In the genomic region with DNA sequence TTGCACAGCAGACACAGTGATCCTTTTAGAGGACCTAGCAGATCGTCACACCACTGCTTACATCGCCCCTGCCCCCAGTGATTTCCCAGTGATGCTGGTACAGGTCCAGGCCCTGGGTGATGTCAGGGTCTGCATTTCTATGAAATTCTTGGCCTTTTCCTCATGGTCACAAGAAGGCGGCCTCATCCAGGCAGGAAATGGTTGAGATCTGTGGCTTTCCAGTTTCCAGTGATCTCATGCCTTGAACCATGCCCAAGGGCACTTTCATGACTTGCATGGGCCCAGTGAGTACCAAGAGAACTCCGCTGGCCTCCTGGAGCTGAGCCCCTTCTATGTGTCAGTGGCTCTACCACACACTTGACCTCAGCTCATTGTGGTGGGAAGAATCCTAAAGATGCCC, we compare ENCODE assay signal across 15 cellular contexts. TPM values are rescaled to one million over a fixed set of nuclear protein-coding genes. Genes with fewer than 3 reads are reported as not detected.
DNase-seq lines count a peak whose midpoint lies in the region; ATAC-seq and TF ChIP-seq lines count a peak whose summit lies in the region.
"Had no signal": no experiment of that assay in that cellular context is flagged by ENCODE, and none has a peak within 500 bp of the region (broad histone marks: within the 10 kb centered on the region; RNA-seq: fewer than 3 reads in every experiment).

No MANE protein-coding gene starts in this region.

- ATAC-seq in WTC11: no peak
- ATAC-seq: activated CD4-positive, alpha-beta T cell treated with anti-CD3 and anti-CD28 coated beads for 36 hours had no signal

- CTCF ChIA-PET in WTC11 (lab: Charles Lee): no interaction called here

- DNase-seq in activated effector memory CD4-positive, alpha-beta T cell treated with anti-CD3 and anti-CD28 coated beads, Interleukin-2, amount 50 U/mL, for 16 hours: peak; percentile 37
- no peak for DNase-seq in activated effector memory CD4-positive, alpha-beta T cell treated with Interleukin-2 at 50 U/mL for 16 hours
- DNase-seq in amniotic epithelial cell (ENCODE audit: low read depth) (peak; percentile 29), foreskin melanocyte (peak; percentile 48), ureter (ENCODE audit: low spot score) (peak; percentile 29), NCI-H526 treated with DMSO at 0.1 percent for 48 hours (lab: John Stamatoyannopoulos, UW) (no peak), WTC11 (ENCODE audit: low spot score) (no peak)
- DNase-seq in effector CD8-positive, alpha-beta T cell (lab: John Stamatoyannopoulos, UW): no peak
- DNase-seq: activated CD4-positive, alpha-beta T cell treated with anti-CD3 and anti-CD28 coated beads for 36 hours; hippocampal formation; NCI-H146; NCI-H2171; NCI-H526; Right ventricle myocardium superior; stimulated activated CD4-positive, alpha-beta T cell treated with anti-CD3 and anti-CD28 coated beads, Interleukin-12 subunit alpha, Interleukin-12 subunit beta, amount 100 ng/mL, for 4 hours had no signal

- H3K4me3 Mint-ChIP-seq in WTC11: no peak overlapping the region
- H3K4me3 Mint-ChIP-seq: activated CD4-positive, alpha-beta T cell treated with anti-CD3 and anti-CD28 coated beads for 36 hours had no signal

- POLR2A ChIA-PET in WTC11 (lab: Charles Lee): no interaction called here

- H3K27me3 Mint-ChIP-seq in WTC11 (ENCODE audit: low read depth): no peaks in the 10 kb centered on the region
- H3K27me3 Mint-ChIP-seq: activated CD4-positive, alpha-beta T cell treated with anti-CD3 and anti-CD28 coated beads for 36 hours had no signal

- H3K27ac Mint-ChIP-seq in WTC11: no peak overlapping the region
- H3K27ac Mint-ChIP-seq: activated CD4-positive, alpha-beta T cell treated with anti-CD3 and anti-CD28 coated beads for 36 hours had no signal

- H3K36me3 Mint-ChIP-seq in WTC11: no peaks in the 10 kb centered on the region

- H3K9me3 Mint-ChIP-seq in WTC11: no peaks in the 10 kb centered on the region

- no peak for TF ChIP-seq CTCF in WTC11 (IDR thresholded peaks at IDR 0.05)

- no peaks in the 10 kb centered on the region for H3K4me1 Mint-ChIP-seq in WTC11
- H3K4me1 Mint-ChIP-seq: activated CD4-positive, alpha-beta T cell treated with anti-CD3 and anti-CD28 coated beads for 36 hours had no signal

TF ChIP-seq in WTC11, 78 proteins besides CTCF, POLR2A, EP300 and RAD21:
- TF ChIP-seq, protein P1, sequence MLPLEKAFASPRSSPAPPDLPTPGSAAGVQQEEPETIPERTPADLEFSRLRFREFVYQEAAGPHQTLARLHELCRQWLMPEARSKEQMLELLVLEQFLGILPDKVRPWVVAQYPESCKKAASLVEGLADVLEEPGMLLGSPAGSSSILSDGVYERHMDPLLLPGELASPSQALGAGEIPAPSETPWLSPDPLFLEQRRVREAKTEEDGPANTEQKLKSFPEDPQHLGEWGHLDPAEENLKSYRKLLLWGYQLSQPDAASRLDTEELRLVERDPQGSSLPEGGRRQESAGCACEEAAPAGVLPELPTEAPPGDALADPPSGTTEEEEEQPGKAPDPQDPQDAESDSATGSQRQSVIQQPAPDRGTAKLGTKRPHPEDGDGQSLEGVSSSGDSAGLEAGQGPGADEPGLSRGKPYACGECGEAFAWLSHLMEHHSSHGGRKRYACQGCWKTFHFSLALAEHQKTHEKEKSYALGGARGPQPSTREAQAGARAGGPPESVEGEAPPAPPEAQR (CRISPR knock-in tag; IDR thresholded peaks at IDR 0.05): no peak
- TF ChIP-seq, protein P2, sequence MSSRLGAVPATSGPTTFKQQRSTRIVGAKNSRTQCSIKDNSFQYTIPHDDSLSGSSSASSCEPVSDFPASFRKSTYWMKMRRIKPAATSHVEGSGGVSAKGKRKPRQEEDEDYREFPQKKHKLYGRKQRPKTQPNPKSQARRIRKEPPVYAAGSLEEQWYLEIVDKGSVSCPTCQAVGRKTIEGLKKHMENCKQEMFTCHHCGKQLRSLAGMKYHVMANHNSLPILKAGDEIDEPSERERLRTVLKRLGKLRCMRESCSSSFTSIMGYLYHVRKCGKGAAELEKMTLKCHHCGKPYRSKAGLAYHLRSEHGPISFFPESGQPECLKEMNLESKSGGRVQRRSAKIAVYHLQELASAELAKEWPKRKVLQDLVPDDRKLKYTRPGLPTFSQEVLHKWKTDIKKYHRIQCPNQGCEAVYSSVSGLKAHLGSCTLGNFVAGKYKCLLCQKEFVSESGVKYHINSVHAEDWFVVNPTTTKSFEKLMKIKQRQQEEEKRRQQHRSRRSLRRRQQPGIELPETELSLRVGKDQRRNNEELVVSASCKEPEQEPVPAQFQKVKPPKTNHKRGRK (CRISPR knock-in tag; IDR thresholded peaks at IDR 0.05; ENCODE audit: borderline replicate concordance): no peak
- TF ChIP-seq, protein P3, sequence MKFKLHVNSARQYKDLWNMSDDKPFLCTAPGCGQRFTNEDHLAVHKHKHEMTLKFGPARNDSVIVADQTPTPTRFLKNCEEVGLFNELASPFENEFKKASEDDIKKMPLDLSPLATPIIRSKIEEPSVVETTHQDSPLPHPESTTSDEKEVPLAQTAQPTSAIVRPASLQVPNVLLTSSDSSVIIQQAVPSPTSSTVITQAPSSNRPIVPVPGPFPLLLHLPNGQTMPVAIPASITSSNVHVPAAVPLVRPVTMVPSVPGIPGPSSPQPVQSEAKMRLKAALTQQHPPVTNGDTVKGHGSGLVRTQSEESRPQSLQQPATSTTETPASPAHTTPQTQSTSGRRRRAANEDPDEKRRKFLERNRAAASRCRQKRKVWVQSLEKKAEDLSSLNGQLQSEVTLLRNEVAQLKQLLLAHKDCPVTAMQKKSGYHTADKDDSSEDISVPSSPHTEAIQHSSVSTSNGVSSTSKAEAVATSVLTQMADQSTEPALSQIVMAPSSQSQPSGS (CRISPR knock-in tag; IDR thresholded peaks at IDR 0.05; ENCODE audit: borderline replicate concordance, low read depth): no peak
- TF ChIP-seq NFE2L1 (CRISPR knock-in tag; IDR thresholded peaks at IDR 0.05) (no peak), SOX15 (CRISPR knock-in tag; IDR thresholded peaks at IDR 0.05) (no peak), GABPB1 (CRISPR knock-in tag; IDR thresholded peaks at IDR 0.05) (no peak)
- TF ChIP-seq, protein P4, sequence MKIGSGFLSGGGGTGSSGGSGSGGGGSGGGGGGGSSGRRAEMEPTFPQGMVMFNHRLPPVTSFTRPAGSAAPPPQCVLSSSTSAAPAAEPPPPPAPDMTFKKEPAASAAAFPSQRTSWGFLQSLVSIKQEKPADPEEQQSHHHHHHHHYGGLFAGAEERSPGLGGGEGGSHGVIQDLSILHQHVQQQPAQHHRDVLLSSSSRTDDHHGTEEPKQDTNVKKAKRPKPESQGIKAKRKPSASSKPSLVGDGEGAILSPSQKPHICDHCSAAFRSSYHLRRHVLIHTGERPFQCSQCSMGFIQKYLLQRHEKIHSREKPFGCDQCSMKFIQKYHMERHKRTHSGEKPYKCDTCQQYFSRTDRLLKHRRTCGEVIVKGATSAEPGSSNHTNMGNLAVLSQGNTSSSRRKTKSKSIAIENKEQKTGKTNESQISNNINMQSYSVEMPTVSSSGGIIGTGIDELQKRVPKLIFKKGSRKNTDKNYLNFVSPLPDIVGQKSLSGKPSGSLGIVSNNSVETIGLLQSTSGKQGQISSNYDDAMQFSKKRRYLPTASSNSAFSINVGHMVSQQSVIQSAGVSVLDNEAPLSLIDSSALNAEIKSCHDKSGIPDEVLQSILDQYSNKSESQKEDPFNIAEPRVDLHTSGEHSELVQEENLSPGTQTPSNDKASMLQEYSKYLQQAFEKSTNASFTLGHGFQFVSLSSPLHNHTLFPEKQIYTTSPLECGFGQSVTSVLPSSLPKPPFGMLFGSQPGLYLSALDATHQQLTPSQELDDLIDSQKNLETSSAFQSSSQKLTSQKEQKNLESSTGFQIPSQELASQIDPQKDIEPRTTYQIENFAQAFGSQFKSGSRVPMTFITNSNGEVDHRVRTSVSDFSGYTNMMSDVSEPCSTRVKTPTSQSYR (CRISPR knock-in tag; IDR thresholded peaks at IDR 0.05): no peak
- TF ChIP-seq, protein P5, sequence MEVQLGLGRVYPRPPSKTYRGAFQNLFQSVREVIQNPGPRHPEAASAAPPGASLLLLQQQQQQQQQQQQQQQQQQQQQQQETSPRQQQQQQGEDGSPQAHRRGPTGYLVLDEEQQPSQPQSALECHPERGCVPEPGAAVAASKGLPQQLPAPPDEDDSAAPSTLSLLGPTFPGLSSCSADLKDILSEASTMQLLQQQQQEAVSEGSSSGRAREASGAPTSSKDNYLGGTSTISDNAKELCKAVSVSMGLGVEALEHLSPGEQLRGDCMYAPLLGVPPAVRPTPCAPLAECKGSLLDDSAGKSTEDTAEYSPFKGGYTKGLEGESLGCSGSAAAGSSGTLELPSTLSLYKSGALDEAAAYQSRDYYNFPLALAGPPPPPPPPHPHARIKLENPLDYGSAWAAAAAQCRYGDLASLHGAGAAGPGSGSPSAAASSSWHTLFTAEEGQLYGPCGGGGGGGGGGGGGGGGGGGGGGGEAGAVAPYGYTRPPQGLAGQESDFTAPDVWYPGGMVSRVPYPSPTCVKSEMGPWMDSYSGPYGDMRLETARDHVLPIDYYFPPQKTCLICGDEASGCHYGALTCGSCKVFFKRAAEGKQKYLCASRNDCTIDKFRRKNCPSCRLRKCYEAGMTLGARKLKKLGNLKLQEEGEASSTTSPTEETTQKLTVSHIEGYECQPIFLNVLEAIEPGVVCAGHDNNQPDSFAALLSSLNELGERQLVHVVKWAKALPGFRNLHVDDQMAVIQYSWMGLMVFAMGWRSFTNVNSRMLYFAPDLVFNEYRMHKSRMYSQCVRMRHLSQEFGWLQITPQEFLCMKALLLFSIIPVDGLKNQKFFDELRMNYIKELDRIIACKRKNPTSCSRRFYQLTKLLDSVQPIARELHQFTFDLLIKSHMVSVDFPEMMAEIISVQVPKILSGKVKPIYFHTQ (CRISPR knock-in tag; IDR thresholded peaks at IDR 0.05): no peak

RNA-seq across cellular contexts. Expression of a gene that starts 41.9 kb away (rescaled TPM):
- total RNA-seq in ureter (17.1 TPM), WTC11 (2021) (0.17 to 0.30 TPM (median 0.18 TPM) in 3 replicates)
- total RNA-seq: activated CD4-positive, alpha-beta T cell treated with anti-CD3 and anti-CD28 coated beads for 36 hours had no signal

Comparison
In these comparisons a context has a peak if more than half of its experiments do, and no peak if none do; other contexts are left out.
1. DNase-seq: peak in activated effector memory CD4-positive, alpha-beta T cell treated with anti-CD3 and anti-CD28 coated beads, Interleukin-2, amount 50 U/mL, for 16 hours (single experiment), amniotic epithelial cell (single experiment), foreskin melanocyte (single experiment) and ureter (single experiment); none in activated effector memory CD4-positive, alpha-beta T cell treated with Interleukin-2 at 50 U/mL for 16 hours (single experiment), NCI-H526 treated with DMSO at 0.1 percent for 48 hours (single experiment), WTC11 (single experiment) and effector CD8-positive, alpha-beta T cell (single experiment).
2. RNA of a gene that starts 41.9 kb away (total RNA-seq): 17.1 TPM in ureter (single experiment); 0.17 to 0.30 TPM in WTC11; every median in the first group is over 10 times any median in the second.